In genomic region chr5:57313716-57314115, GRCh38 we compare ENCODE assay signal across 1 cellular context.
TF ChIP-seq lines count a peak whose summit lies in the region.

No MANE protein-coding gene starts in this region.

TF ChIP-seq in IMR-90, 13 proteins besides CTCF, POLR2A, EP300 and RAD21 (continued from another document):
- no peak for TF ChIP-seq ELK1 (IDR thresholded peaks at IDR 0.05; ENCODE audit: borderline replicate concordance, low read depth, low read length)
- TF ChIP-seq MAZ (IDR thresholded peaks at IDR 0.05; ENCODE audit: borderline replicate concordance, low read depth, low read length), result no peak
- no peak for TF ChIP-seq NFE2L2 (IDR thresholded peaks at IDR 0.05; ENCODE audit: low read depth, low read length)
- no peak for TF ChIP-seq FOS (IDR thresholded peaks at IDR 0.05; ENCODE audit: low read depth, low read length)
- TF ChIP-seq MAFK (IDR thresholded peaks at IDR 0.05; ENCODE audit: low read depth, low read length), result no peak
- TF ChIP-seq MXI1 (IDR thresholded peaks at IDR 0.05; ENCODE audit: borderline replicate concordance, low read depth, low read length), result no peak
- no peak for TF ChIP-seq SMC3 (IDR thresholded peaks at IDR 0.05; ENCODE audit: low read depth, low read length)
- TF ChIP-seq CEBPB (IDR thresholded peaks at IDR 0.05; ENCODE audit: low read depth, low read length), result no peak
- no peak for TF ChIP-seq BHLHE40 (IDR thresholded peaks at IDR 0.05; ENCODE audit: low read depth, low read length)
- no peak for TF ChIP-seq RFX5 (IDR thresholded peaks at IDR 0.05; ENCODE audit: low read depth, low read length)
- no peak for TF ChIP-seq USF2 (IDR thresholded peaks at IDR 0.05; ENCODE audit: low read depth, low read length)
